ENCODE assay signal across 8 cellular contexts in genomic region chr12:54217774-54218221, GRCh38.
DNase-seq lines count a peak whose midpoint lies in the region; ATAC-seq and TF ChIP-seq lines count a peak whose summit lies in the region.

No MANE protein-coding gene starts in this region.

- H3K27ac ChIP-seq in 22Rv1 (peak overlapping the region; percentile 35; the same call in 1 of the 2 replicates), iPS-20b (ENCODE audit: low read length) (no peak overlapping the region)

- no peak overlapping the region for H3K4me3 ChIP-seq in adipocyte (ENCODE audit: low read length)
- H3K4me3 ChIP-seq in iPS-20b (ENCODE audit: low read length): peak overlapping the region; percentile 72

- no peak for TF ChIP-seq CTCF in 22Rv1 (IDR thresholded peaks at IDR 0.05)

- peak overlapping the region; percentile 50 for H3K9ac ChIP-seq in adipocyte (ENCODE audit: low read length)
- peak overlapping the region; percentile 68; the same call in 1 of the 2 replicates for H3K9ac ChIP-seq in iPS-20b (ENCODE audit: low read depth, low read length)

- no peak for DNase-seq in adipocyte (ENCODE audit: low read depth)
- DNase-seq in superior temporal gyrus (ENCODE audit: extremely low spot score): peak; percentile 82
- no peak for DNase-seq in epidermal melanocyte (ENCODE audit: insufficient read length, low spot score)
- no peak for DNase-seq in activated CD4-positive, alpha-beta T cell treated with anti-CD3 and anti-CD28 coated beads, Interleukin-2, amount 50 U/mL, for 1 hour
- no peak for DNase-seq in KG1 (lab: John Stamatoyannopoulos, UW)

- H3K27me3 ChIP-seq in adipocyte (replicated peaks; ENCODE audit: control insufficient read depth, insufficient read depth, low read length): no peaks in the 10 kb centered on the region
- peaks cover 57% of the 10 kb centered on the region for H3K27me3 ChIP-seq in iPS-20b (ENCODE audit: insufficient read depth, low read length)

- no peaks in the 10 kb centered on the region for H3K9me3 ChIP-seq in adipocyte (ENCODE audit: control insufficient read depth, low read length)
- H3K9me3 ChIP-seq in iPS-20b (ENCODE audit: insufficient read depth, low read depth, low read length): no peaks in the 10 kb centered on the region

- ATAC-seq in GM21360 (IDR thresholded peaks at IDR 0.05; ENCODE audit: unreplicated experiment): peak; percentile 29

- no peaks in the 10 kb centered on the region for H3K36me3 ChIP-seq in adipocyte (ENCODE audit: control insufficient read depth, insufficient read depth, low read length, severe bottlenecking)
- no peaks in the 10 kb centered on the region for H3K36me3 ChIP-seq in iPS-20b (ENCODE audit: insufficient read depth, low read depth, low read length)

- H3K4me1 ChIP-seq in adipocyte (ENCODE audit: control insufficient read depth, insufficient read depth, low read length): peaks cover 19% of the 10 kb centered on the region
- peaks cover 2% of the 10 kb centered on the region; the same call in 1 of the 2 replicates for H3K4me1 ChIP-seq in iPS-20b (ENCODE audit: insufficient read depth, low read length)
